Comparison of ENCODE assay signal across 1 cellular context in genomic region chr2:169897834-169898233, GRCh38.
TF ChIP-seq lines count a peak whose summit lies in the region.

No MANE protein-coding gene starts in this region.

TF ChIP-seq in GM23338, 12 proteins besides CTCF, POLR2A, EP300 and RAD21 (continued from another document):
- no peak for TF ChIP-seq ETS1 (IDR thresholded peaks at IDR 0.05)
- no peak for TF ChIP-seq EZH2 (IDR thresholded peaks at IDR 0.05; ENCODE audit: low read depth, unreplicated experiment)
- no peak for TF ChIP-seq ZNF114 (CRISPR knock-in tag; IDR thresholded peaks at IDR 0.05)
- no peak for TF ChIP-seq REST (IDR thresholded peaks at IDR 0.05; ENCODE audit: unreplicated experiment)
- no peak for TF ChIP-seq ZNF331 (CRISPR knock-in tag; IDR thresholded peaks at IDR 0.05; ENCODE audit: low read depth)
- TF ChIP-seq JUNB (IDR thresholded peaks at IDR 0.05; ENCODE audit: unreplicated experiment) = no peak
- TF ChIP-seq CREB1 (CRISPR knock-in tag; IDR thresholded peaks at IDR 0.05; ENCODE audit: low read depth) = no peak
